ENCODE assay signal across 27 cellular contexts in genomic region chr2:99875627-99876026, GRCh38.
"Had no signal": no experiment of that assay in that cellular context is flagged by ENCODE, and none has a peak within 500 bp of the region (broad histone marks: within the 10 kb centered on the region; RNA-seq: fewer than 3 reads in every experiment).

No MANE protein-coding gene starts in this region.

- H3K9me3 ChIP-seq: esophagus squamous epithelium, heart left ventricle, left lung, neutrophil, thoracic aorta, tibial nerve, upper lobe of left lung had no signal

- ATAC-seq: heart left ventricle; left lung; naive thymus-derived CD8-positive, alpha-beta T cell; sciatic nerve; stimulated activated naive CD8-positive, alpha-beta T cell treated with anti-CD3 and anti-CD28 coated beads, Interleukin-15, Interleukin-2, amounts not matched to agents 100 U/mL and 50 U/mL, for 24 hours had no signal

- DNase-seq: dermis blood vessel endothelial cell; effector memory CD4-positive, alpha-beta T cell; erythroblast; esophagus squamous epithelium; foreskin melanocyte; heart left ventricle; kidney; mesendoderm; midbrain; naive thymus-derived CD8-positive, alpha-beta T cell; stimulated activated CD4-positive, alpha-beta T cell treated with anti-CD3 and anti-CD28 coated beads, Interleukin-12 subunit alpha, Interleukin-12 subunit beta, amount 100 ng/mL, for 4 hours; stimulated activated CD4-positive, alpha-beta T cell treated with anti-CD3 and anti-CD28 coated beads, Interleukin-1b, Interleukin-23, amount 100 ng/mL, for 48 hours; stimulated activated CD4-positive, alpha-beta T cell treated with anti-CD3 and anti-CD28 coated beads, Interleukin-4, amount 100 ng/mL, for 1 hour; stimulated activated CD8-positive, alpha-beta memory T cell treated with anti-CD3 and anti-CD28 coated beads, Interleukin-4, amount 100 ng/mL, for 48 hours; stimulated activated naive CD8-positive, alpha-beta T cell treated with anti-CD3 and anti-CD28 coated beads, Interleukin-15, Interleukin-2, amounts not matched to agents 100 U/mL and 50 U/mL, for 24 hours; substantia nigra; upper lobe of left lung had no signal

- H3K27me3 ChIP-seq: esophagus squamous epithelium, heart left ventricle, hepatocyte, left lung, neutrophil, tibial nerve, upper lobe of left lung had no signal

- H2AFZ ChIP-seq: hepatocyte, parathyroid adenoma had no signal

- H3K4me3 ChIP-seq: coronary artery, esophagus squamous epithelium, heart left ventricle, hepatocyte, left lung, smooth muscle cell, thoracic aorta, tibial nerve, upper lobe of left lung had no signal

- H3K4me3 Mint-ChIP-seq: naive thymus-derived CD8-positive, alpha-beta T cell had no signal

- H3K9me3 Mint-ChIP-seq: naive thymus-derived CD8-positive, alpha-beta T cell had no signal

- H3K27ac Mint-ChIP-seq: progenitor cell of endocrine pancreas had no signal

- H3K36me3 ChIP-seq: esophagus squamous epithelium, heart left ventricle, left lung, neutrophil, thoracic aorta, tibial nerve, upper lobe of left lung had no signal

- H3K36me3 Mint-ChIP-seq: naive thymus-derived CD8-positive, alpha-beta T cell had no signal

- H3K4me2 ChIP-seq: hepatocyte, smooth muscle cell had no signal

- H3K9ac ChIP-seq: parathyroid adenoma had no signal

- H3K4me1 ChIP-seq: esophagus squamous epithelium had no signal

- H3K27ac ChIP-seq: coronary artery, esophagus squamous epithelium, heart left ventricle, hepatocyte, left lung, neutrophil, parathyroid adenoma, thoracic aorta, tibial nerve, upper lobe of left lung had no signal
